In genomic region chr22:50548913-50549790, GRCh38 we compare ENCODE assay signal across 10 cellular contexts. TPM values are rescaled to one million over a fixed set of nuclear protein-coding genes. Genes with fewer than 3 reads are reported as not detected.
DNase-seq lines count a peak whose midpoint lies in the region; ATAC-seq and TF ChIP-seq lines count a peak whose summit lies in the region.
"Had no signal": no experiment of that assay in that cellular context is flagged by ENCODE, and none has a peak within 500 bp of the region (broad histone marks: within the 10 kb centered on the region; RNA-seq: fewer than 3 reads in every experiment).

No MANE protein-coding gene starts in this region.

- peak overlapping the region; percentile 73 for H3K27ac ChIP-seq in effector memory CD4-positive, alpha-beta T cell (ENCODE audit: insufficient read depth, low read length, poor library complexity, severe bottlenecking)
- H3K27ac ChIP-seq in neural progenitor cell, result no peak overlapping the region

- no peak for TF ChIP-seq CTCF in neural progenitor cell (IDR thresholded peaks at IDR 0.05)

- peaks cover 8% of the 10 kb centered on the region for H3K36me3 Mint-ChIP-seq in T-helper 1 cell treated with Interleukin-12 subunit alpha and Interleukin-12 subunit beta and Interleukin-4 antibody, amounts not matched to agents 30 μg/mL and 1 μg/mL, for 36 hours (ENCODE audit: low read depth)
- H3K36me3 Mint-ChIP-seq in stimulated activated naive B cell treated with anti-CD40 and anti-IgM and Interleukin-4, amounts not matched to agents 10 μg/mL and 1 μg/mL and 100 μg/mL, for 72 hours, result no peaks in the 10 kb centered on the region
- no peaks in the 10 kb centered on the region for H3K36me3 Mint-ChIP-seq in neural progenitor cell

- H3K27me3 Mint-ChIP-seq in T-helper 1 cell treated with Interleukin-12 subunit alpha and Interleukin-12 subunit beta and Interleukin-4 antibody, amounts not matched to agents 30 μg/mL and 1 μg/mL, for 36 hours (ENCODE audit: low read depth), result no peaks in the 10 kb centered on the region
- no peaks in the 10 kb centered on the region for H3K27me3 Mint-ChIP-seq in stimulated activated naive B cell treated with anti-CD40 and anti-IgM and Interleukin-4, amounts not matched to agents 10 μg/mL and 1 μg/mL and 100 μg/mL, for 72 hours
- peaks cover 8% of the 10 kb centered on the region for H3K27me3 Mint-ChIP-seq in neural progenitor cell (ENCODE audit: insufficient read depth, low read depth)

- peak overlapping the region; percentile 75 for H3K4me3 Mint-ChIP-seq in T-helper 1 cell treated with Interleukin-12 subunit alpha and Interleukin-12 subunit beta and Interleukin-4 antibody, amounts not matched to agents 30 μg/mL and 1 μg/mL, for 36 hours
- H3K4me3 Mint-ChIP-seq in stimulated activated naive B cell treated with anti-CD40 and anti-IgM and Interleukin-4, amounts not matched to agents 10 μg/mL and 1 μg/mL and 100 μg/mL, for 72 hours, result peak overlapping the region; percentile 66 to 77
- no peak overlapping the region for H3K4me3 Mint-ChIP-seq in neural progenitor cell

- no peak overlapping the region for H3K4me2 ChIP-seq in neural progenitor cell

- peak; percentile 31 to 33 for ATAC-seq in stimulated activated naive B cell treated with anti-CD40 and anti-IgM and Interleukin-4, amounts not matched to agents 10 μg/mL and 1 μg/mL and 100 μg/mL, for 72 hours (replicated peaks)

- no peaks in the 10 kb centered on the region for H3K9me3 ChIP-seq in effector memory CD4-positive, alpha-beta T cell (ENCODE audit: control insufficient read depth, low read length)
- H3K9me3 ChIP-seq in neural progenitor cell (ENCODE audit: low read depth), result no peaks in the 10 kb centered on the region

- H3K36me3 ChIP-seq in effector memory CD4-positive, alpha-beta T cell (ENCODE audit: control insufficient read depth, insufficient read depth, low read length), result no peaks in the 10 kb centered on the region
- H3K36me3 ChIP-seq in neural progenitor cell, result no peaks in the 10 kb centered on the region

- peaks cover 39% of the 10 kb centered on the region for H3K4me1 ChIP-seq in effector memory CD4-positive, alpha-beta T cell (ENCODE audit: control insufficient read depth, insufficient read depth, low read length, poor library complexity, severe bottlenecking)
- H3K4me1 ChIP-seq in neural progenitor cell, result no peaks in the 10 kb centered on the region

- no peaks in the 10 kb centered on the region for H3K9me3 Mint-ChIP-seq in T-helper 1 cell treated with Interleukin-12 subunit alpha and Interleukin-12 subunit beta and Interleukin-4 antibody, amounts not matched to agents 30 μg/mL and 1 μg/mL, for 36 hours
- no peaks in the 10 kb centered on the region for H3K9me3 Mint-ChIP-seq in stimulated activated naive B cell treated with anti-CD40 and anti-IgM and Interleukin-4, amounts not matched to agents 10 μg/mL and 1 μg/mL and 100 μg/mL, for 72 hours
- no peaks in the 10 kb centered on the region for H3K9me3 Mint-ChIP-seq in neural progenitor cell

- peak overlapping the region; percentile 79 for H3K4me3 ChIP-seq in effector memory CD4-positive, alpha-beta T cell (ENCODE audit: insufficient read depth, low read depth, low read length, poor library complexity, severe bottlenecking)
- no peak overlapping the region for H3K4me3 ChIP-seq in neural progenitor cell

- H3K9ac ChIP-seq in neural progenitor cell, result no peak overlapping the region

- H3K4me1 Mint-ChIP-seq in T-helper 1 cell treated with Interleukin-12 subunit alpha and Interleukin-12 subunit beta and Interleukin-4 antibody, amounts not matched to agents 30 μg/mL and 1 μg/mL, for 36 hours (ENCODE audit: low read depth), result peaks cover 36% of the 10 kb centered on the region
- H3K4me1 Mint-ChIP-seq in stimulated activated naive B cell treated with anti-CD40 and anti-IgM and Interleukin-4, amounts not matched to agents 10 μg/mL and 1 μg/mL and 100 μg/mL, for 72 hours, result peaks cover 9 to 39% of the 10 kb centered on the region in 2 donors
- no peaks in the 10 kb centered on the region for H3K4me1 Mint-ChIP-seq in neural progenitor cell

- DNase-seq in T-helper 1 cell (no peak), NCI-H146 treated with DMSO at 0.1 percent for 48 hours (lab: John Stamatoyannopoulos, UW; ENCODE audit: unreplicated experiment) (peak; percentile 8), NCI-H1436 (lab: John Stamatoyannopoulos, UW) (no peak), NCI-H82 treated with DMSO at 0.1 percent for 48 hours (lab: John Stamatoyannopoulos, UW; ENCODE audit: unreplicated experiment) (no peak), neural progenitor cell (ENCODE audit: low spot score) (no peak)
- no peak for DNase-seq in effector memory CD4-positive, alpha-beta T cell
- no peak for DNase-seq in stimulated activated naive B cell treated with anti-CD40 and anti-IgM and Interleukin-4, amounts not matched to agents 10 μg/mL and 1 μg/mL and 100 μg/mL, for 72 hours

- peaks cover 6% of the 10 kb centered on the region for H3F3A ChIP-seq in neural progenitor cell (ENCODE audit: low read depth)

- H3K27me3 ChIP-seq in effector memory CD4-positive, alpha-beta T cell (replicated peaks; ENCODE audit: control insufficient read depth, insufficient read depth, low read length, poor library complexity, severe bottlenecking), result no peaks in the 10 kb centered on the region
- H3K27me3 ChIP-seq in neural progenitor cell, result peaks cover 18% of the 10 kb centered on the region

- no peaks in the 10 kb centered on the region for H3K79me2 ChIP-seq in neural progenitor cell (ENCODE audit: low read depth)

- H3K27ac Mint-ChIP-seq in T-helper 1 cell treated with Interleukin-12 subunit alpha and Interleukin-12 subunit beta and Interleukin-4 antibody, amounts not matched to agents 30 μg/mL and 1 μg/mL, for 36 hours, result peak overlapping the region; percentile 74
- H3K27ac Mint-ChIP-seq in stimulated activated naive B cell treated with anti-CD40 and anti-IgM and Interleukin-4, amounts not matched to agents 10 μg/mL and 1 μg/mL and 100 μg/mL, for 72 hours, result peak overlapping the region; percentile 84
- H3K27ac Mint-ChIP-seq in neural progenitor cell, result no peak overlapping the region

- H2AFZ ChIP-seq in neural progenitor cell (replicated peaks), result no peak overlapping the region

- H4K20me1 ChIP-seq in neural progenitor cell (ENCODE audit: low read depth), result no peaks in the 10 kb centered on the region

RNA-seq across cellular contexts. Expression of gene KLHDC7B, which starts 3.5 kb away (rescaled TPM):
- total RNA-seq in neural progenitor cell (ENCODE audit: low replicate concordance), result not detected in 2 replicates
- total RNA-seq: LHCN-M2 had no signal

RNA-seq across cellular contexts. Expression of gene SYCE3, which starts 13.6 kb away (rescaled TPM):
- total RNA-seq in neural progenitor cell (ENCODE audit: low replicate concordance), result 2.8 TPM in 1 of 2 replicates, not detected in the other
- total RNA-seq: LHCN-M2, mucosa of gallbladder had no signal

RNA-seq across cellular contexts. Expression of gene TYMP, which starts 19.3 kb away (rescaled TPM):
- 0.81 TPM in 1 of 2 replicates, not detected in the other for total RNA-seq in neural progenitor cell (ENCODE audit: low replicate concordance)

RNA-seq across cellular contexts. Expression of gene SCO2, which starts 23.8 kb away (rescaled TPM):
- total RNA-seq in neural progenitor cell (ENCODE audit: low replicate concordance), result 1.1 TPM in 1 of 2 replicates, not detected in the other

RNA-seq across cellular contexts. Expression of gene CPT1B, which starts 29.1 kb away (rescaled TPM):
- total RNA-seq in neural progenitor cell (ENCODE audit: low replicate concordance), result 33.9 and 49.6 TPM in 2 replicates
